ENCODE assay signal across 18 cellular contexts in the genomic region with DNA sequence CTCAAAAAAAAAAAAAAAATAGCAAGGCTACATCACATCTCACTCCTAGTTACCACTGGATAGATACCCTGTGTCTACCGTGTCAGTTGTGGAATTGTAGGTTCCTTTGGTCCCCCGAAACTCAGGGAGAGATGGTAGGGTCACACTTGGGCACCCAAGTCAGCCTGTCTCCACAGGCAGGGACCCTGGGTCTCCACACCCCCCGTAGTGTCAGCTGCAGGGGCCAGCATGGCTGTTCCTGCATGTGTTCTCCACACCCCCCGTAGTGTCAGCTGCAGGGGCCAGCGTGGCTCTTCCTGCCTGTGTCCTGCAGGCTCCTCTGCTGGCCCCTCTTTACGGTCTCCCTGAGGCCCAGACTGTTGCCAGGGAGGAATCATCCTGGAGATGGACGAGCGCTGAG.
"Had no signal": no experiment of that assay in that cellular context is flagged by ENCODE, and none has a peak within 500 bp of the region (broad histone marks: within the 10 kb centered on the region; RNA-seq: fewer than 3 reads in every experiment).

No MANE protein-coding gene starts in this region.

- H3K27ac ChIP-seq: dorsolateral prefrontal cortex, ovary, transverse colon, vagina had no signal

- H3K4me3 ChIP-seq: dorsolateral prefrontal cortex, ovary, transverse colon, vagina had no signal

- H3K27me3 Mint-ChIP-seq: naive thymus-derived CD4-positive, alpha-beta T cell; stimulated activated naive B cell treated with anti-CD40 and anti-IgM and Interleukin-4, amounts not matched to agents 10 μg/mL and 1 μg/mL and 100 μg/mL, for 72 hours; stimulated activated naive CD8-positive, alpha-beta T cell treated with anti-CD3 and anti-CD28 coated beads, Interleukin-15, Interleukin-2, amounts not matched to agents 100 ng/mL and 50 ng/mL, for 24 hours had no signal

- H3K27me3 ChIP-seq: ovary, vagina had no signal

- H3K4me1 ChIP-seq: transverse colon, vagina had no signal

- H3K27ac Mint-ChIP-seq: naive thymus-derived CD4-positive, alpha-beta T cell; stimulated activated naive B cell treated with anti-CD40 and anti-IgM and Interleukin-4, amounts not matched to agents 10 μg/mL and 1 μg/mL and 100 μg/mL, for 72 hours; stimulated activated naive CD8-positive, alpha-beta T cell treated with anti-CD3 and anti-CD28 coated beads, Interleukin-15, Interleukin-2, amounts not matched to agents 100 ng/mL and 50 ng/mL, for 24 hours had no signal

- H3K36me3 ChIP-seq: ovary, transverse colon, vagina had no signal

- H3K4me1 Mint-ChIP-seq: stimulated activated naive B cell treated with anti-CD40 and anti-IgM and Interleukin-4, amounts not matched to agents 10 μg/mL and 1 μg/mL and 100 μg/mL, for 72 hours had no signal

- ATAC-seq: left lobe of liver; naive thymus-derived CD4-positive, alpha-beta T cell; sciatic nerve; stimulated activated naive B cell treated with anti-CD40 and anti-IgM and Interleukin-4, amounts not matched to agents 10 μg/mL and 1 μg/mL and 100 μg/mL, for 72 hours had no signal

- DNase-seq: cerebellar nuclear complex; cortex of kidney; effector CD4-positive, alpha-beta T cell; mammary epithelial cell; mesendoderm; midbrain; naive thymus-derived CD4-positive, alpha-beta T cell; occipital lobe; ovary; retina; stimulated activated CD4-positive, alpha-beta T cell treated with anti-CD3 and anti-CD28 coated beads, Interleukin-2, amount 100 ng/mL, for 48 hours; stimulated activated naive B cell treated with anti-CD40 and anti-IgM and Interleukin-4, amounts not matched to agents 10 μg/mL and 1 μg/mL and 100 μg/mL, for 72 hours; transverse colon had no signal

- H3K9me3 ChIP-seq: transverse colon, vagina had no signal

- H3K4me3 Mint-ChIP-seq: naive thymus-derived CD4-positive, alpha-beta T cell; stimulated activated naive B cell treated with anti-CD40 and anti-IgM and Interleukin-4, amounts not matched to agents 10 μg/mL and 1 μg/mL and 100 μg/mL, for 72 hours; stimulated activated naive CD8-positive, alpha-beta T cell treated with anti-CD3 and anti-CD28 coated beads, Interleukin-15, Interleukin-2, amounts not matched to agents 100 ng/mL and 50 ng/mL, for 24 hours had no signal
